Comparison of ENCODE assay signal across 20 cellular contexts in the genomic region with DNA sequence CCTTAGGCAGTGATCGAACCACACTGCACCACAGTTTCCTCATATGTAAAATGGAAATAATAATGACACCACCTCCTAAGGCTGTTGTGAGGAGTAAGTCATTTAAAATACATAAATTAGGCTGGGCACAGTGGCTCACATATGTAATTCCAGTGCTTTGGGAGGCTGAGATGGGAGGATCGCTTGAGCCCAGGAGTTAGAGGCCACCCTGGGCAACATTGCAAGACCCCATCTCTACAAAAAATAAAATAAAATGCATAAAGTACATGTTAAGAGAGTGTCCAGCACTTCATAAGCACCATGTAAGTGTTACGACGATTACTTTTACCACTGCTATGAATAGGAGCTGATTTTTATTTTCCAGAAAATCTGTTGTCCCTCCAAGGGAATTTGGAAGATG.
DNase-seq lines count a peak whose midpoint lies in the region; ATAC-seq, FAIRE-seq and TF ChIP-seq lines count a peak whose summit lies in the region.
"Had no signal": no experiment of that assay in that cellular context is flagged by ENCODE, and none has a peak within 500 bp of the region (broad histone marks: within the 10 kb centered on the region; RNA-seq: fewer than 3 reads in every experiment).

No MANE protein-coding gene starts in this region.

- no TSS peak for BruUV-seq in K562 (replicated peaks; lab: Mats Ljungman, UMichigan)

- H3K4me3 Mint-ChIP-seq in activated naive CD4-positive, alpha-beta T cell treated with anti-CD3 and anti-CD28 coated beads, Interleukin-2, amount 50 U/mL, for 24 hours: no peak overlapping the region
- no peak overlapping the region for H3K4me3 Mint-ChIP-seq in immature natural killer cell
- H3K4me3 Mint-ChIP-seq: IgD-negative memory B cell had no signal

- H3K27me3 ChIP-seq in K562 (ENCODE audit: control insufficient read depth in 2 of 2, insufficient read depth in 2 of 2, low read length in 2 of 2): no peaks in the 10 kb centered on the region
- H3K27me3 ChIP-seq in neutrophil: no peaks in the 10 kb centered on the region
- H3K27me3 ChIP-seq in body of pancreas: no peaks in the 10 kb centered on the region

- FAIRE-seq in K562 (lab: Jason Lieb, UNC): no peak
- FAIRE-seq: D721Med, GM12892, RCC 7860 had no signal

- TF ChIP-seq RAD21 in K562 (CRISPR knock-in tag; conservative IDR thresholded peaks at IDR 0.05 in 1 of 2, IDR thresholded peaks at IDR 0.05 in 1 of 2): no peak

- H3K9me3 ChIP-seq in K562 (replicated peaks; ENCODE audit: control insufficient read depth, insufficient read depth, low read depth, low read length): no peaks in the 10 kb centered on the region
- H3K9me3 ChIP-seq in neutrophil: no peaks in the 10 kb centered on the region
- H3K9me3 ChIP-seq in body of pancreas: no peaks in the 10 kb centered on the region

- peak overlapping the region; percentile 68 for H3K27ac Mint-ChIP-seq in activated naive CD4-positive, alpha-beta T cell treated with anti-CD3 and anti-CD28 coated beads, Interleukin-2, amount 50 U/mL, for 24 hours
- H3K27ac Mint-ChIP-seq in immature natural killer cell: no peak overlapping the region

- no peaks in the 10 kb centered on the region for H4K20me1 ChIP-seq in K562 (replicated peaks; ENCODE audit: control insufficient read depth, insufficient read depth, low read length)

- CTCF ChIA-PET in K562 (lab: Yijun Ruan, JAX; ENCODE audit: low intra/inter-chr PET ratio): no interaction called here

- H3K9me1 ChIP-seq in K562 (ENCODE audit: control insufficient read depth, insufficient read depth, low read length): no peaks in the 10 kb centered on the region

- DNase-seq in activated naive CD4-positive, alpha-beta T cell treated with anti-CD3 and anti-CD28 coated beads, Interleukin-2, amount 50 U/mL, for 16 hours: no peak
- DNase-seq in K562 (ENCODE audit: extremely low read depth in 1 of 4, low spot score in 3 of 4): no peak
- DNase-seq in NCI-H345 (lab: John Stamatoyannopoulos, UW): no peak
- DNase-seq in body of pancreas: no peak
- no peak for DNase-seq in immature natural killer cell
- no peak for DNase-seq in NOMO-1 (lab: John Stamatoyannopoulos, UW; ENCODE audit: unreplicated experiment in 2 of 2)
- DNase-seq: DND-41, GDM1, GM23248, NCI-H1417 treated with DMSO at 0.1 percent for 48 hours, NCI-H2029, NCI-H510A treated with DMSO at 0.1 percent for 48 hours, SHP77 treated with DMSO at 0.1 percent for 48 hours had no signal

- no peak overlapping the region for H3K4me3 ChIP-seq in K562
- no peak overlapping the region for H3K4me3 ChIP-seq in neutrophil (ENCODE audit: low read depth in 1 of 2, low read length in 1 of 2)
- no peak overlapping the region for H3K4me3 ChIP-seq in body of pancreas
- H3K4me3 ChIP-seq: GM23248 had no signal

- no peak for TF ChIP-seq EP300 in K562 (IDR thresholded peaks at IDR 0.05; ENCODE audit: low read length)

- no peak for TF ChIP-seq POLR2A in K562 (conservative IDR thresholded peaks at IDR 0.05)
- TF ChIP-seq POLR2A in body of pancreas (IDR thresholded peaks at IDR 0.05): no peak

- no peaks in the 10 kb centered on the region for H3K79me2 ChIP-seq in K562 (ENCODE audit: control insufficient read depth, insufficient read depth, low read length)

- no peaks in the 10 kb centered on the region for H3K27me3 Mint-ChIP-seq in activated naive CD4-positive, alpha-beta T cell treated with anti-CD3 and anti-CD28 coated beads, Interleukin-2, amount 50 U/mL, for 24 hours
- H3K27me3 Mint-ChIP-seq in immature natural killer cell (ENCODE audit: low read depth in 3 of 3): peaks cover 0 to 2% (median 0%) of the 10 kb centered on the region in 3 donors
- H3K27me3 Mint-ChIP-seq: IgD-negative memory B cell had no signal

- peaks cover 5% of the 10 kb centered on the region in 2 experiments for H3K4me1 ChIP-seq in K562 (replicated peaks in 1 of 2; ENCODE audit: control insufficient read depth in 2 of 2, insufficient read depth in 2 of 2, low read length in 2 of 2)
- H3K4me1 ChIP-seq in neutrophil (ENCODE audit: control insufficient read depth in 1 of 2, insufficient read depth in 1 of 2, low read depth in 1 of 2, low read length in 1 of 2): peaks cover 9 to 13% of the 10 kb centered on the region in 2 experiments
- H3K4me1 ChIP-seq in body of pancreas: peaks cover 37% of the 10 kb centered on the region

- H3K9ac ChIP-seq in K562 (ENCODE audit: insufficient read depth in 1 of 2, low read depth in 2 of 2, low read length in 2 of 2): no peak overlapping the region
- H3K9ac ChIP-seq: GM23248 had no signal

- no peak for TF ChIP-seq CTCF in K562 (IDR thresholded peaks at IDR 0.05 in 2 of 3, conservative IDR thresholded peaks at IDR 0.05 in 1 of 3; ENCODE audit: insufficient read depth in 2 of 3, low read depth in 1 of 3, low read length in 3 of 3)
- TF ChIP-seq CTCF in neutrophil (IDR thresholded peaks at IDR 0.05): no peak
- no peak for TF ChIP-seq CTCF in body of pancreas (IDR thresholded peaks at IDR 0.05)

- POLR2A ChIA-PET in K562 (lab: Yijun Ruan, JAX): interaction anchor here (0.5 kb wide), 1 partner anchor 9 kb away, joined by 3 read pairs; no protein-coding TSS in a partner anchor

- H2AFZ ChIP-seq in K562 (ENCODE audit: low read depth, low read length): no peak overlapping the region
- H2AFZ ChIP-seq: GM23248 had no signal

- no peak overlapping the region for H3K4me2 ChIP-seq in K562 (ENCODE audit: insufficient read depth, low read length)

- peaks cover 34% of the 10 kb centered on the region for H3K36me3 Mint-ChIP-seq in activated naive CD4-positive, alpha-beta T cell treated with anti-CD3 and anti-CD28 coated beads, Interleukin-2, amount 50 U/mL, for 24 hours
- peaks cover 0 to 4% (median 0%) of the 10 kb centered on the region in 3 donors for H3K36me3 Mint-ChIP-seq in immature natural killer cell

- ATAC-seq in K562 (no peak), body of pancreas (no peak)
- ATAC-seq: HCT116 had no signal

- H3K36me3 ChIP-seq in K562 (ENCODE audit: control insufficient read depth, insufficient read depth, low read length) (no peaks in the 10 kb centered on the region), neutrophil (no peaks in the 10 kb centered on the region), body of pancreas (replicated peaks in 1 of 2; ENCODE audit: insufficient read depth in 1 of 2, low read depth in 2 of 2) (no peaks in the 10 kb centered on the region)

- H3K9me3 Mint-ChIP-seq in activated naive CD4-positive, alpha-beta T cell treated with anti-CD3 and anti-CD28 coated beads, Interleukin-2, amount 50 U/mL, for 24 hours: peaks cover 6% of the 10 kb centered on the region
- H3K9me3 Mint-ChIP-seq in immature natural killer cell: no peaks in the 10 kb centered on the region
- H3K9me3 Mint-ChIP-seq: IgD-negative memory B cell had no signal

- WGBS in K562 (ENCODE audit: insufficient coverage, low coverage, missing lambda C conversion rate): 94% methylated on average over 4 of the region's 4 CpGs
- 94 to 95% methylated on average over 4 of the region's 4 CpGs for WGBS in body of pancreas, 2 donors

- no peak overlapping the region for H3K27ac ChIP-seq in K562 (ENCODE audit: extremely low read depth, low read depth, low read length)
- peak overlapping the region; percentile 50 for H3K27ac ChIP-seq in neutrophil
- no peak overlapping the region for H3K27ac ChIP-seq in body of pancreas
- H3K27ac ChIP-seq: GM23248 had no signal

- intact Hi-C loops in K562 (cut with micrococcal nuclease): no loop called here
- intact Hi-C loops in body of pancreas (cut with DNase I): no loop called here

- in situ Hi-C loops in K562 (cut with MboI): no loop called here

- peaks cover 79% of the 10 kb centered on the region for H3K4me1 Mint-ChIP-seq in activated naive CD4-positive, alpha-beta T cell treated with anti-CD3 and anti-CD28 coated beads, Interleukin-2, amount 50 U/mL, for 24 hours
- H3K4me1 Mint-ChIP-seq in immature natural killer cell: no peaks in the 10 kb centered on the region

TF ChIP-seq in K562, 482 proteins besides CTCF, POLR2A, EP300 and RAD21:
- TF ChIP-seq ZNF121 (CRISPR knock-in tag; conservative IDR thresholded peaks at IDR 0.05) (peak; percentile 59), NFATC3 (IDR thresholded peaks at IDR 0.05) (no peak), PCBP1 (IDR thresholded peaks at IDR 0.05; ENCODE audit: low read depth, low read length, poor library complexity, severe bottlenecking) (no peak), ESRRB (CRISPR knock-in tag; IDR thresholded peaks at IDR 0.05; ENCODE audit: borderline replicate concordance) (no peak)
